ENCODE assay signal across 10 cellular contexts in genomic region chr12:113071427-113072112, GRCh38. TPM values are rescaled to one million over a fixed set of nuclear protein-coding genes. Genes with fewer than 3 reads are reported as not detected.
DNase-seq lines count a peak whose midpoint lies in the region; ATAC-seq and TF ChIP-seq lines count a peak whose summit lies in the region.
"Had no signal": no experiment of that assay in that cellular context is flagged by ENCODE, and none has a peak within 500 bp of the region (broad histone marks: within the 10 kb centered on the region; RNA-seq: fewer than 3 reads in every experiment).

No MANE protein-coding gene starts in this region.

- DNase-seq in NCI-H1092 (lab: John Stamatoyannopoulos, UW): peak; percentile 97
- DNase-seq in T-cell: no peak
- peak; percentile 63 for DNase-seq in medulla oblongata (ENCODE audit: extremely low spot score)
- no peak for DNase-seq in naive thymus-derived CD8-positive, alpha-beta T cell
- no peak for DNase-seq in Kasumi-1 (lab: John Stamatoyannopoulos, UW)
- no peak for DNase-seq in SK-N-SH
- DNase-seq in RPMI8226: no peak
- DNase-seq: T-helper 2 cell had no signal

- H3K27me3 ChIP-seq in BLaER1: no peaks in the 10 kb centered on the region
- no peaks in the 10 kb centered on the region for H3K27me3 ChIP-seq in SK-N-SH (ENCODE audit: insufficient read depth)

- H3K4me1 Mint-ChIP-seq in T-cell: peaks cover 65 to 88% (median 66%) of the 10 kb centered on the region in 3 donors
- peaks cover 31 to 79% (median 70%) of the 10 kb centered on the region in 4 donors for H3K4me1 Mint-ChIP-seq in naive thymus-derived CD8-positive, alpha-beta T cell

- H3K36me3 Mint-ChIP-seq in T-cell: no peaks in the 10 kb centered on the region
- H3K36me3 Mint-ChIP-seq in naive thymus-derived CD8-positive, alpha-beta T cell: peaks cover 0 to 2% (median 0%) of the 10 kb centered on the region in 3 donors

- no peaks in the 10 kb centered on the region for H3K9me3 Mint-ChIP-seq in T-cell
- H3K9me3 Mint-ChIP-seq in naive thymus-derived CD8-positive, alpha-beta T cell: no peaks in the 10 kb centered on the region

- H3K9me2 ChIP-seq in SK-N-SH: no peaks in the 10 kb centered on the region

- no peaks in the 10 kb centered on the region for H3K9me3 ChIP-seq in BLaER1
- no peaks in the 10 kb centered on the region for H3K9me3 ChIP-seq in SK-N-SH

- TF ChIP-seq RAD21 in SK-N-SH (IDR thresholded peaks at IDR 0.05; ENCODE audit: low read length): no peak

- H3K36me3 ChIP-seq in BLaER1: peaks cover 6% of the 10 kb centered on the region; the same call in 1 of the 2 replicates
- H3K36me3 ChIP-seq in SK-N-SH (replicated peaks in 1 of 2; ENCODE audit: control insufficient read depth in 1 of 2, insufficient read depth in 2 of 2, low read length in 1 of 2): no peaks in the 10 kb centered on the region

- H4K20me1 ChIP-seq in BLaER1 (peaks cover 68% of the 10 kb centered on the region), SK-N-SH (ENCODE audit: insufficient read depth) (no peaks in the 10 kb centered on the region)

- H3K27ac Mint-ChIP-seq in T-cell: peak overlapping the region; percentile 9 to 82
- H3K27ac Mint-ChIP-seq in naive thymus-derived CD8-positive, alpha-beta T cell: peak overlapping the region in 4 of 10 donors; percentile 73 to 81 (median 76)

- H3K4me3 ChIP-seq in BLaER1 (no peak overlapping the region), SK-N-SH (ENCODE audit: low read depth in 2 of 2, low read length in 1 of 2) (no peak overlapping the region)

- H3K27ac ChIP-seq in BLaER1 (peak overlapping the region; percentile 42; the same call in 1 of the 2 replicates), SK-N-SH (ENCODE audit: low read depth in 2 of 2, low read length in 1 of 2) (no peak overlapping the region)
- H3K27ac ChIP-seq: epithelial cell of prostate had no signal

- H3K9ac ChIP-seq in BLaER1 (no peak overlapping the region), SK-N-SH (no peak overlapping the region)

- no peak overlapping the region for H2AFZ ChIP-seq in SK-N-SH (ENCODE audit: low read depth)

- H3F3A ChIP-seq in SK-N-SH (replicated peaks; ENCODE audit: insufficient read depth): no peaks in the 10 kb centered on the region

- CTCF ChIA-PET in T-cell (lab: Charles Lee) (no interaction called here), SK-N-SH (lab: Yijun Ruan, JAX) (interaction anchor here (0.9 kb wide), 1 partner anchor 22 kb away, joined by 3 read pairs; no protein-coding TSS in a partner anchor)

- TF ChIP-seq CTCF in SK-N-SH (IDR thresholded peaks at IDR 0.05): no peak

- POLR2A ChIA-PET in T-cell (lab: Charles Lee) (no interaction called here), SK-N-SH (lab: Yijun Ruan, JAX) (no interaction called here)
- POLR2A ChIA-PET in naive thymus-derived CD8-positive, alpha-beta T cell (lab: Charles Lee): no interaction called here

- peak overlapping the region in 1 of 3 donors; percentile 48 for H3K4me3 Mint-ChIP-seq in T-cell
- peak overlapping the region in 1 of 10 donors; percentile 35 for H3K4me3 Mint-ChIP-seq in naive thymus-derived CD8-positive, alpha-beta T cell

- H3K4me1 ChIP-seq in BLaER1 (peaks cover 98% of the 10 kb centered on the region), SK-N-SH (ENCODE audit: control insufficient read depth in 1 of 2, insufficient read depth in 2 of 2, low read depth in 1 of 2, low read length in 1 of 2) (no peaks in the 10 kb centered on the region; a peak in 1 of 4 replicates)

- no peaks in the 10 kb centered on the region for H3K79me2 ChIP-seq in SK-N-SH (ENCODE audit: insufficient read depth)

- H3K27me3 Mint-ChIP-seq in T-cell: no peaks in the 10 kb centered on the region
- H3K27me3 Mint-ChIP-seq in naive thymus-derived CD8-positive, alpha-beta T cell: no peaks in the 10 kb centered on the region

- H3K4me2 ChIP-seq in BLaER1: peak overlapping the region; percentile 77
- H3K4me2 ChIP-seq in SK-N-SH: no peak overlapping the region

- no peak for ATAC-seq in T-cell (replicated peaks in 1 of 4)
- no peak for ATAC-seq in naive thymus-derived CD8-positive, alpha-beta T cell

- WGBS in SK-N-SH (ENCODE audit: low lambda C conversion rate): 49% methylated on average over 7 of the region's 19 CpGs

- TF ChIP-seq EP300 in SK-N-SH (IDR thresholded peaks at IDR 0.05; ENCODE audit: borderline replicate concordance in 1 of 2, low read depth in 1 of 2, low read length in 1 of 2): no peak

TF ChIP-seq in SK-N-SH, 30 proteins besides CTCF, POLR2A, EP300 and RAD21 (continues in another document):
- TF ChIP-seq ZBTB33 (IDR thresholded peaks at IDR 0.05; ENCODE audit: borderline replicate concordance, low read depth) (no peak), SMC3 (IDR thresholded peaks at IDR 0.05; ENCODE audit: low read depth, low read length) (no peak), YY1 (IDR thresholded peaks at IDR 0.05; ENCODE audit: low read depth) (no peak), MEF2A (IDR thresholded peaks at IDR 0.05; ENCODE audit: borderline replicate concordance, low read depth) (no peak), NFIC (IDR thresholded peaks at IDR 0.05; ENCODE audit: borderline replicate concordance) (no peak), TCF12 (IDR thresholded peaks at IDR 0.05) (no peak), RCOR1 (IDR thresholded peaks at IDR 0.05; ENCODE audit: low read length) (no peak), REST (IDR thresholded peaks at IDR 0.05; ENCODE audit: low read depth, low read length) (no peak), GABPA (IDR thresholded peaks at IDR 0.05; ENCODE audit: low read depth) (no peak), CHD2 (IDR thresholded peaks at IDR 0.05; ENCODE audit: low read length, partially characterized antibody) (no peak), RXRA (IDR thresholded peaks at IDR 0.05; ENCODE audit: borderline replicate concordance, low read depth) (no peak), MXI1 (IDR thresholded peaks at IDR 0.05; ENCODE audit: low read depth, low read length) (no peak), FOXM1 (IDR thresholded peaks at IDR 0.05; ENCODE audit: low read depth) (no peak), TEAD4 (IDR thresholded peaks at IDR 0.05; ENCODE audit: borderline replicate concordance, insufficient read depth) (no peak)
- TF ChIP-seq, protein P1, sequence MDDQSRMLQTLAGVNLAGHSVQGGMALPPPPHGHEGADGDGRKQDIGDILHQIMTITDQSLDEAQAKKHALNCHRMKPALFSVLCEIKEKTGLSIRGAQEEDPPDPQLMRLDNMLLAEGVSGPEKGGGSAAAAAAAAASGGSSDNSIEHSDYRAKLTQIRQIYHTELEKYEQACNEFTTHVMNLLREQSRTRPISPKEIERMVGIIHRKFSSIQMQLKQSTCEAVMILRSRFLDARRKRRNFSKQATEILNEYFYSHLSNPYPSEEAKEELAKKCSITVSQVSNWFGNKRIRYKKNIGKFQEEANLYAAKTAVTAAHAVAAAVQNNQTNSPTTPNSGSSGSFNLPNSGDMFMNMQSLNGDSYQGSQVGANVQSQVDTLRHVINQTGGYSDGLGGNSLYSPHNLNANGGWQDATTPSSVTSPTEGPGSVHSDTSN (IDR thresholded peaks at IDR 0.05): no peak

RNA-seq across cellular contexts. Expression of gene DTX1, which starts 15.0 kb away (rescaled TPM):
- 10 to 100 TPM in 3 of 5 donors, 1 to 10 TPM in 2; 5.6 to 12.0 (median 10.4) TPM for total RNA-seq in T-cell
- 1 to 10 TPM; 2.8 to 4.1 TPM for total RNA-seq in naive thymus-derived CD8-positive, alpha-beta T cell
- 1 to 10 TPM in 1 of 3 donors, under 1 TPM in 2; 0.09 to 1.5 (median 0.48) TPM for polyA plus RNA-seq in naive thymus-derived CD8-positive, alpha-beta T cell
- polyA plus RNA-seq in SK-N-SH (2012; rRNA removed): 0.72 and 1.0 TPM in 2 replicates
- 0.40 and 0.96 TPM in 2 replicates for polyA plus RNA-seq in SK-N-SH (2012; cell fraction: cytosol; rRNA removed)
- 2.4 and 2.7 TPM in 2 replicates for polyA plus RNA-seq in SK-N-SH (2012; cell fraction: nucleus; rRNA removed)

Comparison
In these comparisons a context has a peak if more than half of its experiments do, and no peak if none do; other contexts are left out.
1. DNase-seq: peak in NCI-H1092 (single experiment) and medulla oblongata (single experiment); none in T-cell (0 of 34), naive thymus-derived CD8-positive, alpha-beta T cell (0 of 10), Kasumi-1 (0 of 2), SK-N-SH (single experiment) and RPMI8226 (single experiment).